ENCODE assay signal across 10 cellular contexts in the genomic region with DNA sequence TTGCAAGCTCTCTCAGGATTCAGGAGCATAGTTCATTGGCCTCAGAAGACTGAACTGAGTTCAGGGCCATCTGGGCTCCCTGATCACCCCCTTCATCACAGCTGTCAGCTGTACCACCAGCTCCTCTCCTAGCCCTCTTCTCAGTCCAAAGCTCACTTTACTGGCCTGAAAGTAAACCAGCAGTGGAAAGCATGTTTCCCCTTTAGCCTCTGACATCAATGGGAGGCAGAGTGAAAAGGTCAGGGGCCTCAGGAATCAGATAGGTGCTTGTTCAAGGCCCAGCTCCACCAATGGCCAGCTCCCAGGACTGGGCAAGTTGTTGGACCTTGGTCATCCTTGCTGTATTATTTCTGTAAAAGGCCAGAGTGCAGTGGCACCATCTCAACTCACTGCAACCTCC.
"Had no signal": no experiment of that assay in that cellular context is flagged by ENCODE, and none has a peak within 500 bp of the region (broad histone marks: within the 10 kb centered on the region; RNA-seq: fewer than 3 reads in every experiment).

No MANE protein-coding gene starts in this region.

- H3K27ac Mint-ChIP-seq: GM23338 had no signal

- H3K27ac ChIP-seq: KMS-11 had no signal

- DNase-seq: H9, HCEC 1CT, Karpas-422, KBM-7 had no signal

- H3K4me2 ChIP-seq: GM23338, KMS-11 had no signal

- H3K4me1 Mint-ChIP-seq: IgD-negative memory B cell had no signal

- FAIRE-seq: H1, H54, HTR-8/SVneo had no signal

- H3K9ac ChIP-seq: KMS-11 had no signal

- H2AFZ ChIP-seq: GM23338 had no signal

- H3K4me3 Mint-ChIP-seq: GM23338, H9, IgD-negative memory B cell had no signal

- ATAC-seq: GM23338 had no signal

- H3K4me3 ChIP-seq: GM23338 had no signal

- H3K36me3 Mint-ChIP-seq: IgD-negative memory B cell had no signal
